In the genomic region with DNA sequence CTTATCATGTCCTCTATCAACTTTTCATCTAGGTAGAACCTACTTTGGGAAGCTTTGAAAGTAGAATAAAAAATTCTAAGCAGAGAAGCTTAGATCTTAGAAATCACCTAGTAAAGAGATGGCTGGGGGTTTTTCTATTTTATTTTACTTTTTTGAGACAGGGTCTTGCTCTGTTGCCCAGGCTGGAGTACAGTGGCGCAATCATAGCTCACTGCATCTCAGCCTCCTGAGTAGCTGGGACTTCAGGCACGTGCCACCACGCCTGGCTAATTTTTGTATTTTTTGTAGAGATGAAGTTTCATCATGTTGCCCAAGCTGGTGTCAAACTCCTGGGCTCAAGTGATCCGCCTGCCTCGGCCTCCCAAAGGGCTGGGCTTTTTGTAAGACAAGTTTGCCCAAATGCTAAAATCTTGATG, we compare ENCODE assay signal across 8 cellular contexts. TPM values are rescaled to one million over a fixed set of nuclear protein-coding genes. Genes with fewer than 3 reads are reported as not detected.
DNase-seq lines count a peak whose midpoint lies in the region; ATAC-seq and TF ChIP-seq lines count a peak whose summit lies in the region.
"Not testable (repeated sequence)": the region's sequence is repeated elsewhere in the genome, so short reads cannot be mapped to it uniquely, and the experiment has no call there.
"Had no signal": no experiment of that assay in that cellular context is flagged by ENCODE, and none has a peak within 500 bp of the region (broad histone marks: within the 10 kb centered on the region; RNA-seq: fewer than 3 reads in every experiment).

No MANE protein-coding gene starts in this region.

- not testable (repeated sequence) for BruUV-seq in OCI-LY7 (replicated peaks; lab: Mats Ljungman, UMichigan)

- POLR2A ChIA-PET in HEK293 (lab: Yijun Ruan, JAX) (interaction anchor here (1.2 kb wide), 1 partner anchor 15 kb away, joined by 4 read pairs; no protein-coding TSS in a partner anchor), OCI-LY7 (lab: Charles Lee) (interaction anchor here (0.5 to 3.9 kb wide), 10 partner anchors 8 to 869 kb away, joined by 3 to 46 read pairs (median 4); a partner anchor contains a TSS)

- intact Hi-C loops in CD14-positive monocyte (cut with micrococcal nuclease) (loop anchor here (5.0 to 10.0 kb wide), 3 partner anchors 83 to 375 kb away; a partner anchor contains a TSS), OCI-LY7 (cut with micrococcal nuclease; ENCODE audit: unreplicated experiment) (loop anchor here (1.0 to 5.0 kb wide), 4 partner anchors 67 to 849 kb away; no protein-coding TSS in a partner anchor)

- H3K79me2 ChIP-seq in Karpas-422 (ENCODE audit: low read length); OCI-LY7 (ENCODE audit: insufficient read depth, low read depth, low read length): not testable (repeated sequence)

- H3K9me3 ChIP-seq in HEK293 (ENCODE audit: control insufficient read depth, insufficient read depth, low read depth, low read length); Karpas-422 (ENCODE audit: low read length); OCI-LY7 (ENCODE audit: low read length): not testable (repeated sequence)

- not testable (repeated sequence) for H3K27me3 Mint-ChIP-seq in CD14-positive monocyte (ENCODE audit: low read depth in 3 of 3); brain; naive B cell

- H2AFZ ChIP-seq in Karpas-422 (ENCODE audit: low read length): peak overlapping the region; percentile 49; the same call in 1 of the 2 replicates
- H2AFZ ChIP-seq in OCI-LY7 (ENCODE audit: low read length): peak overlapping the region; percentile 86; the same call in 1 of the 2 replicates

- not testable (repeated sequence) for H3K27ac Mint-ChIP-seq in CD14-positive monocyte
- peak overlapping the region in 2 of 5 experiments; percentile 0 to 9 for H3K27ac Mint-ChIP-seq in brain
- peak overlapping the region in 1 of 6 donors; percentile 1 for H3K27ac Mint-ChIP-seq in naive B cell

- H3K9me2 ChIP-seq in Karpas-422 (replicated peaks; ENCODE audit: insufficient read depth, low read length); OCI-LY7 (ENCODE audit: insufficient read depth, low read length): not testable (repeated sequence)

- H3K4me3 Mint-ChIP-seq in CD14-positive monocyte, brain, naive B cell: not testable (repeated sequence)

- DNase-seq in CD14-positive monocyte (ENCODE audit: low spot score); Karpas-422; OCI-LY7 (ENCODE audit: low spot score); naive B cell: not testable (repeated sequence)

- H3K36me3 ChIP-seq in HEK293 (ENCODE audit: control insufficient read depth in 2 of 2, insufficient read depth in 1 of 2, low read length in 2 of 2); Karpas-422 (ENCODE audit: insufficient read depth, low read length); OCI-LY7 (ENCODE audit: insufficient read depth, low read length): not testable (repeated sequence)

- H3K4me3 ChIP-seq in HEK293 (ENCODE audit: low read depth, low read length); Karpas-422 (ENCODE audit: low read length); OCI-LY7 (ENCODE audit: low read depth, low read length, poor library complexity, severe bottlenecking): not testable (repeated sequence)

- H3K4me1 Mint-ChIP-seq in CD14-positive monocyte (peaks cover 28% of the 10 kb centered on the region), naive B cell (peaks cover 25 to 44% (median 33%) of the 10 kb centered on the region in 3 donors)
- H3K4me1 Mint-ChIP-seq in brain: not testable (repeated sequence)

- H3K36me3 Mint-ChIP-seq in CD14-positive monocyte, brain, naive B cell: not testable (repeated sequence)

- CTCF ChIA-PET in HEK293 (lab: Yijun Ruan, JAX): interaction anchor here (0.6 to 8.4 kb wide), 41 partner anchors 7 to 1174 kb away, joined by 3 to 114 read pairs (median 4); a partner anchor contains a TSS
- CTCF ChIA-PET in OCI-LY7 (lab: Charles Lee; ENCODE audit: unreplicated experiment): interaction anchor here (0.6 to 4.0 kb wide), 6 partner anchors 8 to 941 kb away, joined by 3 to 44 read pairs (median 6); a partner anchor contains a TSS

- TF ChIP-seq CTCF in CD14-positive monocyte (IDR thresholded peaks at IDR 0.05) (peak; percentile 45), VCaP (conservative IDR thresholded peaks at IDR 0.05) (peak; percentile 11), brain (conservative IDR thresholded peaks at IDR 0.05) (peak; percentile 7 to 52)
- not testable (repeated sequence) for TF ChIP-seq CTCF in HEK293 (tag by site-specific recombination; IDR thresholded peaks at IDR 0.05); OCI-LY7 (conservative IDR thresholded peaks at IDR 0.05; ENCODE audit: low read length)

- not testable (repeated sequence) for H4K20me1 ChIP-seq in Karpas-422 (ENCODE audit: insufficient read depth, low read depth, low read length); OCI-LY7 (ENCODE audit: insufficient read depth, low read length)

- not testable (repeated sequence) for H3K27ac ChIP-seq in HEK293 (ENCODE audit: extremely low read depth, low read depth, low read length); VCaP
- peak overlapping the region; percentile 78 for H3K27ac ChIP-seq in Karpas-422 (ENCODE audit: low read length)
- peak overlapping the region; percentile 85 for H3K27ac ChIP-seq in OCI-LY7 (ENCODE audit: low read depth, low read length, poor library complexity, severe bottlenecking)

- not testable (repeated sequence) for H3K27me3 ChIP-seq in Karpas-422 (ENCODE audit: low read length)

- not testable (repeated sequence) for H3K9me3 Mint-ChIP-seq in CD14-positive monocyte, brain, naive B cell

- H3K4me2 ChIP-seq in Karpas-422 (ENCODE audit: low read depth, low read length, poor library complexity, severe bottlenecking) (peak overlapping the region; percentile 52), OCI-LY7 (ENCODE audit: low read length) (peak overlapping the region; percentile 73)

- ATAC-seq in naive B cell (ENCODE audit: low read depth in 2 of 2): peak; percentile 15 to 31

- peak overlapping the region; percentile 27; the same call in 1 of the 2 replicates for H3K9ac ChIP-seq in Karpas-422 (ENCODE audit: low read length)

- not testable (repeated sequence) for H3K4me1 ChIP-seq in HEK293 (ENCODE audit: control insufficient read depth, insufficient read depth, low read length)
- H3K4me1 ChIP-seq in Karpas-422 (ENCODE audit: low read length): peaks cover 56% of the 10 kb centered on the region
- H3K4me1 ChIP-seq in OCI-LY7 (ENCODE audit: insufficient read depth, low read length, poor library complexity, severe bottlenecking): peaks cover 67% of the 10 kb centered on the region

TF ChIP-seq in HEK293, 187 proteins besides CTCF, POLR2A, EP300 and RAD21:
- peak; percentile 51; the same call in 1 of the 2 replicates for TF ChIP-seq ZNF121 (tag by site-specific recombination; IDR thresholded peaks at IDR 0.05)

RNA-seq across cellular contexts. Expression of a gene that starts 57.8 kb away (rescaled TPM):
- not detected for polyA plus RNA-seq in CD14-positive monocyte
- 52.2 and 72.8 TPM in 2 replicates for total RNA-seq in Karpas-422 (2014; rRNA removed; shearing (Covaris generic); ENCODE audit: low replicate concordance)
- 12.8 and 13.0 TPM in 2 replicates for total RNA-seq in OCI-LY7 (2014; rRNA removed; shearing (Covaris generic))
- 18.9 and 19.4 TPM in 2 replicates for total RNA-seq in OCI-LY7 (2022)
- polyA plus RNA-seq in brain (ENCODE audit: insufficient read depth, low read depth, low replicate concordance): 25.1 TPM
- under 1 TPM in 1 of 6 donors, not detected in 5; 0.70 TPM for polyA plus RNA-seq in naive B cell (ENCODE audit: low read depth in 6 of 6)
- total RNA-seq: CD4-positive, CD25-positive, alpha-beta regulatory T cell had no signal

Comparison
In these comparisons a context has a peak if more than half of its experiments do, and no peak if none do; other contexts are left out.
1. RNA of a gene that starts 57.8 kb away (polyA plus RNA-seq): 25.1 TPM in brain (single experiment); not detected in CD14-positive monocyte and 0.70 TPM in naive B cell; every median in the first group is over 10 times any median in the second.